Comparison of ENCODE assay signal across 26 cellular contexts in the genomic region with DNA sequence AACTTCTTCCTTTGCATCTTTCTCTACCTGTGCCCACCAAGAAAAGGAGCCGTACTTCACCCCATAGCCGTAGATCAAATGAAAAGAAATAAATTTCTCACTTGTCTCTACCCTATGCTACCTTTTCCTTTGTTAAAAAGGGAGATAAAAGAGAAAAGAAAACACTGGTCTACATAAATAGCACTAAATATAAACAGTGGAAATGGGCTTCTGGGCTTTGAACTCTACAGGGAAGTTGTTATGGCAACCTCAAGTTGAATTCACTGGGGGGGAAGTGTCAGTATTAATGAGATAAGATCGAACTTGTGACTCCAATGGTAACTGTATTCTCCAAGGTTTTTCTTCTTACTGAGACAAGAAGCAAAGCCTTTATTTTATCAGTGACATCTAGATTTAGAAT.
A peak's percentile ranks its signal among the peaks of the same experiment; 100 is the strongest.
DNase-seq lines count a peak whose midpoint lies in the region; ATAC-seq, FAIRE-seq and TF ChIP-seq lines count a peak whose summit lies in the region.
"Had no signal": no experiment of that assay in that cellular context is flagged by ENCODE, and none has a peak within 500 bp of the region (broad histone marks: within the 10 kb centered on the region; RNA-seq: fewer than 3 reads in every experiment).

No MANE protein-coding gene starts in this region.

- peaks cover 25% of the 10 kb centered on the region for H3K36me3 Mint-ChIP-seq in endothelial cell (ENCODE audit: low read depth, unreplicated experiment)

- no peak overlapping the region for H3K9ac ChIP-seq in BLaER1

- H3K27me3 Mint-ChIP-seq in endothelial cell (ENCODE audit: unreplicated experiment), result peaks cover 8% of the 10 kb centered on the region

- H4K20me1 ChIP-seq in BLaER1, result no peaks in the 10 kb centered on the region

- ATAC-seq in stimulated activated naive CD8-positive, alpha-beta T cell treated with anti-CD3 and anti-CD28 coated beads, Interleukin-15, Interleukin-2, amounts not matched to agents 100 U/mL and 50 U/mL, for 24 hours, result no peak
- ATAC-seq: GM23338, HepG2, Right ventricle myocardium inferior had no signal

- peak overlapping the region; percentile 21 for H3K27ac Mint-ChIP-seq in endothelial cell (ENCODE audit: unreplicated experiment)
- H3K27ac Mint-ChIP-seq: CD8-positive, alpha-beta memory T cell; GM23338 had no signal

- TF ChIP-seq CTCF in endothelial cell (IDR thresholded peaks at IDR 0.05; ENCODE audit: unreplicated experiment) (no peak), right atrium auricular region (IDR thresholded peaks at IDR 0.05) (no peak)

- no peak overlapping the region for H3K4me3 ChIP-seq in BLaER1
- H3K4me3 ChIP-seq in right atrium auricular region, result no peak overlapping the region
- H3K4me3 ChIP-seq: GM23338, HAP-1, SJSA1 had no signal

- H3K36me3 ChIP-seq in BLaER1 (peaks cover 36% of the 10 kb centered on the region), right atrium auricular region (no peaks in the 10 kb centered on the region)
- H3K36me3 ChIP-seq: HAP-1, SJSA1 had no signal

- H3K9me3 ChIP-seq in BLaER1 (peaks cover 20% of the 10 kb centered on the region), right atrium auricular region (no peaks in the 10 kb centered on the region)
- H3K9me3 ChIP-seq: HAP-1, SJSA1 had no signal

- H3K27me3 ChIP-seq in BLaER1, result no peaks in the 10 kb centered on the region
- H3K27me3 ChIP-seq in right atrium auricular region, result no peaks in the 10 kb centered on the region
- H3K27me3 ChIP-seq: SJSA1 had no signal

- no peak overlapping the region for H3K4me3 Mint-ChIP-seq in endothelial cell (ENCODE audit: unreplicated experiment)
- H3K4me3 Mint-ChIP-seq: CD8-positive, alpha-beta memory T cell; GM23338 had no signal

- H3K4me2 ChIP-seq in BLaER1, result peak overlapping the region; percentile 76
- H3K4me2 ChIP-seq: GM23338 had no signal

- peaks cover 11% of the 10 kb centered on the region for H3K4me1 Mint-ChIP-seq in endothelial cell (ENCODE audit: unreplicated experiment)
- H3K4me1 Mint-ChIP-seq: CD8-positive, alpha-beta memory T cell; GM23338 had no signal

- peak; percentile 10 for DNase-seq in DMS53 (lab: John Stamatoyannopoulos, UW)
- no peak for DNase-seq in DMS53 treated with DMSO at 0.1 percent for 48 hours (lab: John Stamatoyannopoulos, UW; ENCODE audit: unreplicated experiment)
- peak; percentile 73 for DNase-seq in NCI-H1092 treated with DMSO at 0.1 percent for 48 hours (lab: John Stamatoyannopoulos, UW)
- DNase-seq in endothelial cell (ENCODE audit: low spot score), result no peak
- no peak for DNase-seq in stimulated activated naive CD8-positive, alpha-beta T cell treated with anti-CD3 and anti-CD28 coated beads, Interleukin-15, Interleukin-2, amounts not matched to agents 100 U/mL and 50 U/mL, for 24 hours
- DNase-seq in frontal cortex (ENCODE audit: low spot score in 2 of 2), result no peak
- no peak for DNase-seq in right atrium auricular region (ENCODE audit: low spot score)
- DNase-seq: 8988T; CD8-positive, alpha-beta memory T cell; KBM-7; NCI-H1436; NCI-H1930; NCI-H2171 treated with DMSO at 0.1 percent for 48 hours; NCI-H446 treated with DMSO at 0.1 percent for 48 hours; NCI-H774; T-helper 1 cell had no signal

- no peak for FAIRE-seq in frontal cortex (lab: Jason Lieb, UNC)
- FAIRE-seq: G401.6, GM18507, HepG2 had no signal

- H3K4me1 ChIP-seq in BLaER1 (peaks cover 53% of the 10 kb centered on the region), right atrium auricular region (no peaks in the 10 kb centered on the region)
- H3K4me1 ChIP-seq: HAP-1, SJSA1 had no signal

- H3K9me3 Mint-ChIP-seq in endothelial cell (ENCODE audit: unreplicated experiment), result no peaks in the 10 kb centered on the region
- H3K9me3 Mint-ChIP-seq: CD8-positive, alpha-beta memory T cell; GM23338 had no signal

- H3K27ac ChIP-seq in BLaER1 (no peak overlapping the region; the same call in 1 of the 2 replicates), right atrium auricular region (no peak overlapping the region)
- H3K27ac ChIP-seq: C4-2B, HL-60, SJSA1 had no signal

Comparison
In these comparisons a context has a peak if more than half of its experiments do, and no peak if none do; other contexts are left out.
1. DNase-seq: peak in DMS53 (single experiment) and NCI-H1092 treated with DMSO at 0.1 percent for 48 hours (single experiment); none in DMS53 treated with DMSO at 0.1 percent for 48 hours (single experiment), endothelial cell (single experiment), stimulated activated naive CD8-positive, alpha-beta T cell treated with anti-CD3 and anti-CD28 coated beads, Interleukin-15, Interleukin-2, amounts not matched to agents 100 U/mL and 50 U/mL, for 24 hours (single experiment), frontal cortex (0 of 2) and right atrium auricular region (single experiment).